In genomic region chrX:63747331-63747730, GRCh38 we compare ENCODE assay signal across 12 cellular contexts. TPM values are rescaled to one million over a fixed set of nuclear protein-coding genes. Genes with fewer than 3 reads are reported as not detected.
DNase-seq lines count a peak whose midpoint lies in the region; ATAC-seq and TF ChIP-seq lines count a peak whose summit lies in the region.
"Had no signal": no experiment of that assay in that cellular context is flagged by ENCODE, and none has a peak within 500 bp of the region (broad histone marks: within the 10 kb centered on the region; RNA-seq: fewer than 3 reads in every experiment).

No MANE protein-coding gene starts in this region.

- peaks cover 41 to 61% of the 10 kb centered on the region in 2 donors for H3K4me1 Mint-ChIP-seq in effector memory CD8-positive, alpha-beta T cell (ENCODE audit: low read depth in 2 of 2)

- peak overlapping the region in 1 of 2 donors; percentile 83 for H3K27ac Mint-ChIP-seq in effector memory CD8-positive, alpha-beta T cell

- no peaks in the 10 kb centered on the region for H3K27me3 Mint-ChIP-seq in effector memory CD8-positive, alpha-beta T cell

- ATAC-seq in GM21576 (IDR thresholded peaks at IDR 0.05; ENCODE audit: unreplicated experiment) (no peak), omental fat pad (ENCODE audit: low FRiP score) (no peak), HG03439 (IDR thresholded peaks at IDR 0.05; ENCODE audit: unreplicated experiment) (no peak)
- ATAC-seq in effector memory CD8-positive, alpha-beta T cell (replicated peaks): no peak
- ATAC-seq: body of pancreas had no signal

- TF ChIP-seq CTCF in BJ (IDR thresholded peaks at IDR 0.05; ENCODE audit: insufficient read depth, low read depth, low read length): no peak
- TF ChIP-seq CTCF in omental fat pad (IDR thresholded peaks at IDR 0.05): no peak

- CTCF ChIA-PET in BJ (lab: Yijun Ruan, JAX): interaction anchor here (0.6 kb wide), 1 partner anchor 74 kb away, joined by 4 read pairs; no protein-coding TSS in a partner anchor

- POLR2A ChIA-PET in BJ (lab: Charles Lee): interaction anchor here (0.6 kb wide), 2 partner anchors 20 to 86 kb away, joined by 3 read pairs; no protein-coding TSS in a partner anchor

- no peaks in the 10 kb centered on the region for H3K27me3 ChIP-seq in BJ (ENCODE audit: control insufficient read depth, insufficient read depth, low read length)
- H3K27me3 ChIP-seq: body of pancreas, spleen had no signal

- H3K36me3 ChIP-seq in BJ (ENCODE audit: control insufficient read depth, insufficient read depth, low read length): no peaks in the 10 kb centered on the region
- H3K36me3 ChIP-seq: spleen had no signal

- no peak overlapping the region for H3K4me3 ChIP-seq in BJ (ENCODE audit: low read depth, low read length)
- H3K4me3 ChIP-seq: body of pancreas, spleen had no signal

- peaks cover 2% of the 10 kb centered on the region for H3K36me3 Mint-ChIP-seq in effector memory CD8-positive, alpha-beta T cell (ENCODE audit: insufficient read depth)

- no peak overlapping the region for H3K4me3 Mint-ChIP-seq in effector memory CD8-positive, alpha-beta T cell

- H3K9me3 Mint-ChIP-seq in effector memory CD8-positive, alpha-beta T cell: no peaks in the 10 kb centered on the region

- DNase-seq in BJ (ENCODE audit: low read depth) (peak; percentile 36), NCI-H226 (peak; percentile 50), fibroblast of peridontal ligament (ENCODE audit: extremely low read depth) (peak; percentile 65), myocyte (ENCODE audit: low read depth) (peak; percentile 39), omental fat pad (ENCODE audit: low spot score) (no peak)
- DNase-seq in effector memory CD8-positive, alpha-beta T cell: no peak
- DNase-seq: body of pancreas, Caco-2, head of caudate nucleus, spleen had no signal

RNA-seq across cellular contexts. Expression of gene ARHGEF9, which starts 37.7 kb away (rescaled TPM):
- polyA plus RNA-seq in BJ (2011; rRNA removed): 17.6 and 18.2 TPM in 2 replicates
- 15.9 and 20.9 TPM in 2 replicates for polyA minus RNA-seq in BJ (2011; rRNA and poly(A)+ RNA removed)
- total RNA-seq in myocyte: 28.8 and 41.9 TPM in 2 replicates
- polyA plus RNA-seq in myocyte (2012): 21.4 TPM
- 1 to 10 TPM; 5.4 to 9.5 (median 9.0) TPM for total RNA-seq in omental fat pad

Comparison
In these comparisons a context has a peak if more than half of its experiments do, and no peak if none do; other contexts are left out.
1. DNase-seq: peak in BJ (single experiment), NCI-H226 (single experiment), fibroblast of peridontal ligament (single experiment) and myocyte (single experiment); none in omental fat pad (single experiment) and effector memory CD8-positive, alpha-beta T cell (0 of 3).